ENCODE assay signal across 17 cellular contexts in the genomic region with DNA sequence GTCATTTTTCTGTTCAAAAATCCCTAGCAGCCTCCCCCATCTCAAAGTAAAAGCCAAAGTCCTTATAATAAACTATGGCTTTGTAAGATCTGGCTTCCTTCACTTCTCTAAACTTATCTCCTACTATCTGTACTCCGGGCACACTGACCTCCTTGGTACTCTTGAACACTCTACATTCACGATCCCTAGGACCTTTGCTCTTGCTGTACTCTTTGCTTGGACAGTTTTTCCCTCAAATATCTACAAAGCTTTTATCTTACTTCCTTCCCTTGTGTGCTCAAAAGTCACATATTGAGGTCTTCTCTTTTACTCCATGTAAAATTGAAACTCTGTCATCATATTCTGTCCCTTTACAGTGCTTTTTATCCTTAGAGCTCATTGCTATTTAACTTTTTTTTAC.
DNase-seq lines count a peak whose midpoint lies in the region; ATAC-seq and TF ChIP-seq lines count a peak whose summit lies in the region.
"Had no signal": no experiment of that assay in that cellular context is flagged by ENCODE, and none has a peak within 500 bp of the region (broad histone marks: within the 10 kb centered on the region; RNA-seq: fewer than 3 reads in every experiment).

No MANE protein-coding gene starts in this region.

- no peaks in the 10 kb centered on the region for H3K9me2 ChIP-seq in SK-N-SH

- no peak overlapping the region for H3K4me3 Mint-ChIP-seq in activated CD8-positive, alpha-beta memory T cell treated with anti-CD3 and anti-CD28 coated beads, Interleukin-2, amount 10 ng/mL, durations not matched to agents 7 days and 5 days
- H3K4me3 Mint-ChIP-seq: CD4-positive, alpha-beta memory T cell had no signal

- H3K4me1 ChIP-seq in SK-N-SH (ENCODE audit: control insufficient read depth in 1 of 2, insufficient read depth in 2 of 2, low read depth in 1 of 2, low read length in 1 of 2), result peaks cover 0 to 23% of the 10 kb centered on the region in 2 experiments; a peak in 3 of 4 replicates
- H3K4me1 ChIP-seq in RWPE2 (ENCODE audit: insufficient read depth, poor library complexity, severe bottlenecking), result peaks cover 28% of the 10 kb centered on the region
- peaks cover 34% of the 10 kb centered on the region for H3K4me1 ChIP-seq in osteoblast (ENCODE audit: insufficient read depth, low read length)
- H3K4me1 ChIP-seq in esophagus squamous epithelium, result peaks cover 0 to 7% (median 5%) of the 10 kb centered on the region in 3 donors

- H3K27ac ChIP-seq in SK-N-SH (ENCODE audit: low read depth in 2 of 2, low read length in 1 of 2), result no peak overlapping the region; a peak in 2 of 4 replicates
- peak overlapping the region; percentile 98 for H3K27ac ChIP-seq in RWPE2 (ENCODE audit: poor library complexity, severe bottlenecking)
- no peak overlapping the region for H3K27ac ChIP-seq in osteoblast (ENCODE audit: low read depth, low read length)
- H3K27ac ChIP-seq in esophagus squamous epithelium, result no peak overlapping the region
- H3K27ac ChIP-seq: 22Rv1, C4-2B, GM23248 had no signal

- H3K79me2 ChIP-seq in SK-N-SH (ENCODE audit: insufficient read depth) (no peaks in the 10 kb centered on the region), osteoblast (ENCODE audit: insufficient read depth, low read length) (no peaks in the 10 kb centered on the region)

- H3K4me3 ChIP-seq in SK-N-SH (ENCODE audit: low read depth in 2 of 2, low read length in 1 of 2), result no peak overlapping the region
- no peak overlapping the region for H3K4me3 ChIP-seq in RWPE2 (ENCODE audit: severe bottlenecking)
- no peak overlapping the region for H3K4me3 ChIP-seq in osteoblast (ENCODE audit: insufficient read depth, low read length)
- H3K4me3 ChIP-seq in esophagus squamous epithelium, result no peak overlapping the region
- H3K4me3 ChIP-seq: A549, GM12878, GM23248, HAP-1 had no signal

- CTCF ChIA-PET in SK-N-SH (lab: Yijun Ruan, JAX), result interaction anchor here (2.1 kb wide), 1 partner anchor 33 kb away, joined by 6 read pairs; no protein-coding TSS in a partner anchor
- CTCF ChIA-PET in activated CD8-positive, alpha-beta memory T cell treated with anti-CD3 and anti-CD28 coated beads, Interleukin-2, amount 10 ng/mL, durations not matched to agents 7 days and 5 days (lab: Charles Lee), result no interaction called here

- in situ Hi-C loops in GM13976 (cut with MboI; ENCODE audit: low sequenced_read_pairs, unreplicated experiment), result no loop called here

- H3K27me3 Mint-ChIP-seq in activated CD8-positive, alpha-beta memory T cell treated with anti-CD3 and anti-CD28 coated beads, Interleukin-2, amount 10 ng/mL, durations not matched to agents 7 days and 5 days, result no peaks in the 10 kb centered on the region

- no peak for TF ChIP-seq RAD21 in SK-N-SH (IDR thresholded peaks at IDR 0.05; ENCODE audit: low read length)

- no peaks in the 10 kb centered on the region for H3K27me3 ChIP-seq in SK-N-SH (ENCODE audit: insufficient read depth)
- no peaks in the 10 kb centered on the region for H3K27me3 ChIP-seq in RWPE2 (ENCODE audit: insufficient read depth, poor library complexity, severe bottlenecking)
- H3K27me3 ChIP-seq in osteoblast (ENCODE audit: insufficient read depth, low read length), result no peaks in the 10 kb centered on the region
- no peaks in the 10 kb centered on the region for H3K27me3 ChIP-seq in esophagus squamous epithelium

- ATAC-seq in SK-N-SH treated with all-trans-retinoic acid at 6 μM for 48 hours, result no peak
- ATAC-seq in RWPE2 (ENCODE audit: low read depth), result no peak
- ATAC-seq in activated CD8-positive, alpha-beta memory T cell treated with anti-CD3 and anti-CD28 coated beads, Interleukin-2, amount 10 ng/mL, durations not matched to agents 7 days and 5 days, result no peak
- ATAC-seq: A549, GM12878 had no signal

- H2AFZ ChIP-seq in SK-N-SH (ENCODE audit: low read depth), result 0 out of 2 replicates have a peak overlapping the region, but pooled peaks have one; percentile 9
- peak overlapping the region; percentile 15 for H2AFZ ChIP-seq in osteoblast (ENCODE audit: low read length)
- H2AFZ ChIP-seq: GM23248 had no signal

- no peaks in the 10 kb centered on the region for H3K9me3 Mint-ChIP-seq in activated CD8-positive, alpha-beta memory T cell treated with anti-CD3 and anti-CD28 coated beads, Interleukin-2, amount 10 ng/mL, durations not matched to agents 7 days and 5 days (ENCODE audit: low read depth)

- no peaks in the 10 kb centered on the region for H3K36me3 Mint-ChIP-seq in activated CD8-positive, alpha-beta memory T cell treated with anti-CD3 and anti-CD28 coated beads, Interleukin-2, amount 10 ng/mL, durations not matched to agents 7 days and 5 days
- H3K36me3 Mint-ChIP-seq: CD4-positive, alpha-beta memory T cell had no signal

- no peak overlapping the region for H3K27ac Mint-ChIP-seq in activated CD8-positive, alpha-beta memory T cell treated with anti-CD3 and anti-CD28 coated beads, Interleukin-2, amount 10 ng/mL, durations not matched to agents 7 days and 5 days
- H3K27ac Mint-ChIP-seq: CD4-positive, alpha-beta memory T cell had no signal

- H3F3A ChIP-seq in SK-N-SH (replicated peaks; ENCODE audit: insufficient read depth), result peaks cover 32% of the 10 kb centered on the region

- H3K9me3 ChIP-seq in SK-N-SH (no peaks in the 10 kb centered on the region), RWPE2 (ENCODE audit: severe bottlenecking) (peaks cover 3% of the 10 kb centered on the region), osteoblast (ENCODE audit: low read depth, low read length) (no peaks in the 10 kb centered on the region), esophagus squamous epithelium (peaks cover 0 to 13% (median 0%) of the 10 kb centered on the region in 3 donors)
- H3K9me3 ChIP-seq: HAP-1 had no signal

- 34% methylated on average over 2 of the region's 2 CpGs for WGBS in SK-N-SH (ENCODE audit: low lambda C conversion rate)
- WGBS in esophagus squamous epithelium, 2 donors, result 79 to 85% methylated on average over 2 of the region's 2 CpGs

- POLR2A ChIA-PET in SK-N-SH (lab: Yijun Ruan, JAX), result no interaction called here

- no peak for TF ChIP-seq EP300 in SK-N-SH (IDR thresholded peaks at IDR 0.05; ENCODE audit: borderline replicate concordance in 1 of 2, low read depth in 1 of 2, low read length in 1 of 2)

- H3K36me3 ChIP-seq in SK-N-SH (replicated peaks in 1 of 2; ENCODE audit: control insufficient read depth in 1 of 2, insufficient read depth in 2 of 2, low read length in 1 of 2), result peaks cover 0 to 5% of the 10 kb centered on the region in 2 experiments
- H3K36me3 ChIP-seq in RWPE2 (ENCODE audit: low read depth), result 0 out of 2 replicates have a peak, but pooled peaks cover 3% of the 10 kb centered on the region
- H3K36me3 ChIP-seq in osteoblast (ENCODE audit: insufficient read depth, low read length), result no peaks in the 10 kb centered on the region
- no peaks in the 10 kb centered on the region for H3K36me3 ChIP-seq in esophagus squamous epithelium
- H3K36me3 ChIP-seq: HAP-1 had no signal

- H4K20me1 ChIP-seq in SK-N-SH (ENCODE audit: insufficient read depth) (no peaks in the 10 kb centered on the region), osteoblast (ENCODE audit: insufficient read depth, low read length) (no peaks in the 10 kb centered on the region)

- no peak overlapping the region for H3K9ac ChIP-seq in SK-N-SH
- H3K9ac ChIP-seq: GM23248 had no signal

- DNase-seq in SK-N-SH (no peak), RWPE2 (ENCODE audit: low spot score) (no peak), osteoblast (ENCODE audit: insufficient read length, low spot score, missing footprints) (no peak), esophagus squamous epithelium (lab: John Stamatoyannopoulos, UW) (no peak), GM13976 (ENCODE audit: low spot score) (no peak)
- DNase-seq in activated CD8-positive, alpha-beta memory T cell treated with anti-CD3 and anti-CD28 coated beads, Interleukin-2, amount 10 ng/mL, durations not matched to agents 7 days and 5 days, result no peak
- DNase-seq: AML-193; Calu3; CD4-positive, alpha-beta memory T cell; DMS79 treated with DMSO at 0.1 percent for 48 hours; GM23248 had no signal

- intact Hi-C loops in esophagus squamous epithelium (cut with DNase I), result no loop called here

- TF ChIP-seq CTCF in SK-N-SH (IDR thresholded peaks at IDR 0.05) (no peak), RWPE2 (IDR thresholded peaks at IDR 0.05; ENCODE audit: poor library complexity, severe bottlenecking) (no peak), osteoblast (IDR thresholded peaks at IDR 0.05; ENCODE audit: extremely low read depth, low read depth, low read length) (no peak), esophagus squamous epithelium (IDR thresholded peaks at IDR 0.05) (no peak), GM13976 (IDR thresholded peaks at IDR 0.05; ENCODE audit: borderline replicate concordance, control extremely low read depth, extremely low read depth, insufficient read depth, missing control alignments) (no peak)

- TF ChIP-seq POLR2A in esophagus squamous epithelium (IDR thresholded peaks at IDR 0.05), result no peak

- no peaks in the 10 kb centered on the region for H3K4me1 Mint-ChIP-seq in activated CD8-positive, alpha-beta memory T cell treated with anti-CD3 and anti-CD28 coated beads, Interleukin-2, amount 10 ng/mL, durations not matched to agents 7 days and 5 days
- H3K4me1 Mint-ChIP-seq: CD4-positive, alpha-beta memory T cell had no signal

- H3K4me2 ChIP-seq in SK-N-SH (no peak overlapping the region), osteoblast (ENCODE audit: insufficient read depth, low read length) (no peak overlapping the region)
- H3K4me2 ChIP-seq: A549 had no signal

TF ChIP-seq in SK-N-SH, 30 proteins besides CTCF, POLR2A, EP300 and RAD21:
- TF ChIP-seq JUND (IDR thresholded peaks at IDR 0.05) (no peak), MXI1 (IDR thresholded peaks at IDR 0.05; ENCODE audit: low read depth, low read length) (no peak), MEF2A (IDR thresholded peaks at IDR 0.05; ENCODE audit: borderline replicate concordance, low read depth) (no peak), SIN3A (IDR thresholded peaks at IDR 0.05; ENCODE audit: borderline replicate concordance, low read depth, low read length) (no peak)

TF ChIP-seq in SK-N-SH treated with all-trans-retinoic acid at 6 μM for 48 hours, 23 proteins besides CTCF, POLR2A, EP300 and RAD21:
- TF ChIP-seq GLIS3 (CRISPR knock-in tag; IDR thresholded peaks at IDR 0.05) (no peak), ZFP3 (CRISPR knock-in tag; IDR thresholded peaks at IDR 0.05) (no peak), RARB (CRISPR knock-in tag; IDR thresholded peaks at IDR 0.05) (no peak), CSDC2 (CRISPR knock-in tag; IDR thresholded peaks at IDR 0.05) (no peak)
- TF ChIP-seq, protein P1, sequence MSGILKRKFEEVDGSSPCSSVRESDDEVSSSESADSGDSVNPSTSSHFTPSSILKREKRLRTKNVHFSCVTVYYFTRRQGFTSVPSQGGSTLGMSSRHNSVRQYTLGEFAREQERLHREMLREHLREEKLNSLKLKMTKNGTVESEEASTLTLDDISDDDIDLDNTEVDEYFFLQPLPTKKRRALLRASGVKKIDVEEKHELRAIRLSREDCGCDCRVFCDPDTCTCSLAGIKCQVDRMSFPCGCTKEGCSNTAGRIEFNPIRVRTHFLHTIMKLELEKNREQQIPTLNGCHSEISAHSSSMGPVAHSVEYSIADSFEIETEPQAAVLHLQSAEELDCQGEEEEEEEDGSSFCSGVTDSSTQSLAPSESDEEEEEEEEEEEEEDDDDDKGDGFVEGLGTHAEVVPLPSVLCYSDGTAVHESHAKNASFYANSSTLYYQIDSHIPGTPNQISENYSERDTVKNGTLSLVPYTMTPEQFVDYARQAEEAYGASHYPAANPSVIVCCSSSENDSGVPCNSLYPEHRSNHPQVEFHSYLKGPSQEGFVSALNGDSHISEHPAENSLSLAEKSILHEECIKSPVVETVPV (CRISPR knock-in tag; IDR thresholded peaks at IDR 0.05), result no peak
